Comparison of ENCODE assay signal across 1 cellular context in the genomic region with DNA sequence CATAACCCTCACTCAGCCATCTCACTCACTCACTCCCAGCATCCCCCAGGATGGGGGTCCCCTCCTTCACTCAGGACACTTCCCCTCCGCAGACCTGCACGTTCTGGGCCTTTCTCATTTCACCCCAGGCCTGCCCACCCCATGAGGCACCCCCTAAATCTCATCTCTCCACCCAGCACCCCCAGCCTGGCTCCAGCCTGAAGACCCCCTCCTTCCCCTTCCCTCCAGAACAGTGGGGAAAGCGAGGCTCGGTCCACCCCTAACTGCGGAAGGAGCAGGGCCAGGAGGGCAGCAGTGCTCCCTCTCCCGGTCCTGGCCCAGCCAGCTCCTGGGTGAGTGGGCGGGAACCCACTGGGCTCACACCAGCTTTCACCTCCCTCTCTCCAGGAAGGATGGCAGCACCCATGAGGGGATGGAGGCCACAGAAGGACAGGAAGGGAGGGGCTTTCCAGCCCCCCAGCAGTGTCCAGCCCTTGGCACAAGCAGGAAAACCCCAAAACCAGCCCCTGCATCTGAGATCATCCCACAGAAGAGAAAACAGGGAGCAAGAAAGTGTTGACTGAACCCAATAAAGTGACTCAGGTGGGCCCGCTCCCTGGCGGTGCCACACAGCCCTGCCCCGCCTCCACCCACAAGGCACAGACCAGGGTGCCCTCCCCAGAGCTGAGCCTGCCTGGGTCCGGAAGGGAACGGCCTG.
A peak's percentile ranks its signal among the peaks of the same experiment; 100 is the strongest.
TF ChIP-seq lines count a peak whose summit lies in the region.

No MANE protein-coding gene starts in this region.

TF ChIP-seq in HEK293, 187 proteins besides CTCF, POLR2A, EP300 and RAD21 (continued from another document):
- TF ChIP-seq, protein P1, sequence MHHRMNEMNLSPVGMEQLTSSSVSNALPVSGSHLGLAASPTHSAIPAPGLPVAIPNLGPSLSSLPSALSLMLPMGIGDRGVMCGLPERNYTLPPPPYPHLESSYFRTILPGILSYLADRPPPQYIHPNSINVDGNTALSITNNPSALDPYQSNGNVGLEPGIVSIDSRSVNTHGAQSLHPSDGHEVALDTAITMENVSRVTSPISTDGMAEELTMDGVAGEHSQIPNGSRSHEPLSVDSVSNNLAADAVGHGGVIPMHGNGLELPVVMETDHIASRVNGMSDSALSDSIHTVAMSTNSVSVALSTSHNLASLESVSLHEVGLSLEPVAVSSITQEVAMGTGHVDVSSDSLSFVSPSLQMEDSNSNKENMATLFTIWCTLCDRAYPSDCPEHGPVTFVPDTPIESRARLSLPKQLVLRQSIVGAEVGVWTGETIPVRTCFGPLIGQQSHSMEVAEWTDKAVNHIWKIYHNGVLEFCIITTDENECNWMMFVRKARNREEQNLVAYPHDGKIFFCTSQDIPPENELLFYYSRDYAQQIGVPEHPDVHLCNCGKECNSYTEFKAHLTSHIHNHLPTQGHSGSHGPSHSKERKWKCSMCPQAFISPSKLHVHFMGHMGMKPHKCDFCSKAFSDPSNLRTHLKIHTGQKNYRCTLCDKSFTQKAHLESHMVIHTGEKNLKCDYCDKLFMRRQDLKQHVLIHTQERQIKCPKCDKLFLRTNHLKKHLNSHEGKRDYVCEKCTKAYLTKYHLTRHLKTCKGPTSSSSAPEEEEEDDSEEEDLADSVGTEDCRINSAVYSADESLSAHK (tag by site-specific recombination; IDR thresholded peaks at IDR 0.05): no peak
- TF ChIP-seq ZNF544 (tag by site-specific recombination; IDR thresholded peaks at IDR 0.05) (no peak), ZNF239 (tag by site-specific recombination; IDR thresholded peaks at IDR 0.05) (no peak), ZFHX2 (tag by site-specific recombination; conservative IDR thresholded peaks at IDR 0.05) (peak; percentile 49), EGR2 (tag by site-specific recombination; IDR thresholded peaks at IDR 0.05; ENCODE audit: low read depth) (0 out of 2 replicates have a peak, but pooled peaks have one; percentile 16), ZBTB7A (tag by site-specific recombination; IDR thresholded peaks at IDR 0.05; ENCODE audit: low read depth) (no peak), ZSCAN23 (tag by site-specific recombination; IDR thresholded peaks at IDR 0.05) (no peak), ZNF629 (tag by site-specific recombination; IDR thresholded peaks at IDR 0.05) (no peak), ZNF350 (tag by site-specific recombination; IDR thresholded peaks at IDR 0.05) (no peak), ZNF354C (tag by site-specific recombination; IDR thresholded peaks at IDR 0.05; ENCODE audit: borderline replicate concordance, low read depth) (no peak), ZNF776 (tag by site-specific recombination; IDR thresholded peaks at IDR 0.05; ENCODE audit: borderline replicate concordance) (no peak), ZNF837 (tag by site-specific recombination; IDR thresholded peaks at IDR 0.05) (no peak), ZNF112 (tag by site-specific recombination; IDR thresholded peaks at IDR 0.05) (no peak), ZFP3 (tag by site-specific recombination; IDR thresholded peaks at IDR 0.05; ENCODE audit: low read depth) (no peak), SETDB1 (IDR thresholded peaks at IDR 0.05; ENCODE audit: insufficient read length, low read length) (no peak), KLF1 (tag by site-specific recombination; IDR thresholded peaks at IDR 0.05) (no peak), ZNF658 (tag by site-specific recombination; IDR thresholded peaks at IDR 0.05) (no peak)
